8 cellular contexts compared by ENCODE assay signal in genomic region chr3:195907730-195908438, GRCh38. TPM values are rescaled to one million over a fixed set of nuclear protein-coding genes. Genes with fewer than 3 reads are reported as not detected.
DNase-seq lines count a peak whose midpoint lies in the region; ATAC-seq and TF ChIP-seq lines count a peak whose summit lies in the region.

No MANE protein-coding gene starts in this region.

- H3K27ac ChIP-seq in layer of hippocampus (ENCODE audit: low read depth, low read length): peak overlapping the region; percentile 65

- peak overlapping the region; percentile 99 to 100 (median 99) for H3K27ac Mint-ChIP-seq in CD14-positive monocyte
- peak overlapping the region; percentile 72 to 86 (median 77) for H3K27ac Mint-ChIP-seq in brain

- peaks cover 0 to 1% (median 0%) of the 10 kb centered on the region in 7 donors for H3K9me3 Mint-ChIP-seq in CD14-positive monocyte
- H3K9me3 Mint-ChIP-seq in brain: peaks cover 0 to 2% (median 0%) of the 10 kb centered on the region in 5 experiments

- no peaks in the 10 kb centered on the region for H3K27me3 ChIP-seq in layer of hippocampus (ENCODE audit: control insufficient read depth, insufficient read depth, low read length)

- TF ChIP-seq CTCF in CD14-positive monocyte (IDR thresholded peaks at IDR 0.05) (no peak), brain (conservative IDR thresholded peaks at IDR 0.05) (no peak)

- peak; percentile 88 for DNase-seq in CD14-positive monocyte (ENCODE audit: low spot score)
- DNase-seq in Kasumi-1 (lab: John Stamatoyannopoulos, UW): peak; percentile 59 to 67
- DNase-seq in T-helper 9 cell: peak; percentile 45
- DNase-seq in stimulated activated CD4-positive, alpha-beta T cell treated with anti-CD3 and anti-CD28 coated beads, TNF-alpha, amount 100 ng/mL, for 1 hour (ENCODE audit: low read depth in 3 of 3, low spot score in 1 of 3): peak in 2 of 3 donors; percentile 26 to 37
- DNase-seq in NCI-H2196 (lab: John Stamatoyannopoulos, UW; ENCODE audit: unreplicated experiment): no peak

- H3K4me3 Mint-ChIP-seq in CD14-positive monocyte (peak overlapping the region; percentile 95 to 96), brain (peak overlapping the region; percentile 88 to 93 (median 90))

- peaks cover 12 to 15% of the 10 kb centered on the region in 2 donors for H3K36me3 Mint-ChIP-seq in CD14-positive monocyte
- H3K36me3 Mint-ChIP-seq in brain: peaks cover 13% of the 10 kb centered on the region

- ATAC-seq in GM19438 (IDR thresholded peaks at IDR 0.05; ENCODE audit: low read depth, unreplicated experiment): peak; percentile 17

- H3K27me3 Mint-ChIP-seq in CD14-positive monocyte (ENCODE audit: low read depth in 3 of 3): peaks cover 0 to 1% (median 1%) of the 10 kb centered on the region in 3 donors
- peaks cover 8% of the 10 kb centered on the region for H3K27me3 Mint-ChIP-seq in brain

- H3K4me1 Mint-ChIP-seq in CD14-positive monocyte (peaks cover 58% of the 10 kb centered on the region), brain (peaks cover 42% of the 10 kb centered on the region)

- intact Hi-C loops in CD14-positive monocyte (cut with micrococcal nuclease): loop anchor here (2.0 to 10.0 kb wide), 5 partner anchors 13 to 1323 kb away; partner anchors contain the start of genes NRROS (in 1 of the 2) and PPP1R2 (in 1 of the 2)

RNA-seq across cellular contexts. Expression of gene TNK2, which starts 0.5 kb away (rescaled TPM):
- polyA plus RNA-seq in CD14-positive monocyte: 1 to 10 TPM in 1 of 2 donors, under 1 TPM in 1; 0.84 to 1.8 TPM
- 59.9 TPM for polyA plus RNA-seq in brain (ENCODE audit: insufficient read depth, low read depth, low replicate concordance)

Comparison
In these comparisons a context has a peak if more than half of its experiments do, and no peak if none do; other contexts are left out.
1. RNA of gene TNK2, which starts 0.5 kb away (polyA plus RNA-seq): 59.9 TPM in brain (single experiment); 0.84 to 1.8 TPM in CD14-positive monocyte; every median in the first group is over 10 times any median in the second.